8 cellular contexts compared by ENCODE assay signal in genomic region chr13:51452391-51453307, GRCh38. TPM values are rescaled to one million over a fixed set of nuclear protein-coding genes. Genes with fewer than 3 reads are reported as not detected.
A peak's percentile ranks its signal among the peaks of the same experiment; 100 is the strongest.
DNase-seq lines count a peak whose midpoint lies in the region; ATAC-seq and TF ChIP-seq lines count a peak whose summit lies in the region.

INTS6 (minus strand) TSS chr13:51453036; CDS start chr13:51452525, 511 bp downstream.

- TF ChIP-seq EP300 in SK-N-SH (IDR thresholded peaks at IDR 0.05; ENCODE audit: borderline replicate concordance in 1 of 2, low read depth in 1 of 2, low read length in 1 of 2): peak in 1 of 2 experiments; percentile 7; a peak in 1 of 4 replicates

- peaks cover 32% of the 10 kb centered on the region for H3K79me2 ChIP-seq in SK-N-SH (ENCODE audit: insufficient read depth)

- H3K4me2 ChIP-seq in SK-N-SH: peak within 1 kb of the TSS; percentile 96

- peaks cover 5 to 7% of the 10 kb centered on the region in 2 experiments; a peak in 3 of 4 replicates for H3K4me1 ChIP-seq in SK-N-SH (ENCODE audit: control insufficient read depth in 1 of 2, insufficient read depth in 2 of 2, low read depth in 1 of 2, low read length in 1 of 2)

- ATAC-seq in HG02571 (IDR thresholded peaks at IDR 0.05; ENCODE audit: unreplicated experiment): peak; percentile 62

- peak within 1 kb of the TSS; percentile 90 to 97 for H3K27ac ChIP-seq in SK-N-SH (ENCODE audit: low read depth in 2 of 2, low read length in 1 of 2)

- H3K36me3 ChIP-seq in SK-N-SH (replicated peaks in 1 of 2; ENCODE audit: control insufficient read depth in 1 of 2, insufficient read depth in 2 of 2, low read length in 1 of 2): peaks cover 35 to 43% of the 10 kb centered on the region in 2 experiments

- no peaks in the 10 kb centered on the region for H3K9me2 ChIP-seq in SK-N-SH

- H3K9me3 ChIP-seq in SK-N-SH: no peaks in the 10 kb centered on the region

- TF ChIP-seq CTCF in SK-N-SH (IDR thresholded peaks at IDR 0.05): no peak

- H3K27me3 ChIP-seq in SK-N-SH (ENCODE audit: insufficient read depth): no peaks in the 10 kb centered on the region

- POLR2A ChIA-PET in SK-N-SH (lab: Yijun Ruan, JAX): interaction anchor here (0.5 to 4.2 kb wide), 30 partner anchors 8 to 1328 kb away, joined by 3 to 32 read pairs (median 4); no protein-coding TSS in a partner anchor

- DNase-seq in GM04504 (ENCODE audit: low read depth) (peak; percentile 99), NCI-H1048 (lab: John Stamatoyannopoulos, UW) (peak; percentile 78), SK-N-SH (peak; percentile 98), germinal center (ENCODE audit: low spot score) (peak; percentile 96), non-pigmented ciliary epithelial cell (ENCODE audit: low read depth) (peak; percentile 96), superior temporal gyrus (ENCODE audit: extremely low spot score) (peak; percentile 99)
- peak; percentile 98 for DNase-seq in activated naive CD4-positive, alpha-beta T cell treated with anti-CD3 and anti-CD28 coated beads, Interleukin-2, amount 50 U/mL, for 16 hours

- WGBS in SK-N-SH (ENCODE audit: low lambda C conversion rate): 0% methylated on average over 29 of the region's 79 CpGs

- H3F3A ChIP-seq in SK-N-SH (replicated peaks; ENCODE audit: insufficient read depth): peaks cover 8% of the 10 kb centered on the region

- peak; percentile 27; the same call in 1 of the 2 replicates for TF ChIP-seq RAD21 in SK-N-SH (IDR thresholded peaks at IDR 0.05; ENCODE audit: low read length)

- CTCF ChIA-PET in SK-N-SH (lab: Yijun Ruan, JAX): interaction anchor here (2.4 kb wide), 1 partner anchor 345 kb away, joined by 12 read pairs; no protein-coding TSS in a partner anchor

- no peaks in the 10 kb centered on the region for H4K20me1 ChIP-seq in SK-N-SH (ENCODE audit: insufficient read depth)

- H2AFZ ChIP-seq in SK-N-SH (ENCODE audit: low read depth): peak within 1 kb of the TSS; percentile 79

- peak within 1 kb of the TSS; percentile 79 to 90 for H3K4me3 ChIP-seq in SK-N-SH (ENCODE audit: low read depth in 2 of 2, low read length in 1 of 2)

- H3K9ac ChIP-seq in SK-N-SH: peak within 1 kb of the TSS; percentile 97

TF ChIP-seq in SK-N-SH, 30 proteins besides CTCF, POLR2A, EP300 and RAD21 (continues in another document):
- TF ChIP-seq TEAD4 (IDR thresholded peaks at IDR 0.05; ENCODE audit: borderline replicate concordance, insufficient read depth) (no peak), RXRA (IDR thresholded peaks at IDR 0.05; ENCODE audit: borderline replicate concordance, low read depth) (no peak), CHD2 (IDR thresholded peaks at IDR 0.05; ENCODE audit: low read length, partially characterized antibody) (peak; percentile 4), GABPA (IDR thresholded peaks at IDR 0.05; ENCODE audit: low read depth) (no peak; the same call in 1 of the 2 replicates), POLR2AphosphoS5 (IDR thresholded peaks at IDR 0.05; ENCODE audit: low read depth, low read length) (peak; percentile 99), TAF1 (IDR thresholded peaks at IDR 0.05; ENCODE audit: borderline replicate concordance, low read depth, low read length) (peak; percentile 100), ELF1 (IDR thresholded peaks at IDR 0.05) (no peak), YY1 (IDR thresholded peaks at IDR 0.05; ENCODE audit: low read depth) (peak; percentile 13; the same call in 1 of the 2 replicates), GATA2 (CRISPR knock-in tag; IDR thresholded peaks at IDR 0.05) (no peak), RCOR1 (IDR thresholded peaks at IDR 0.05; ENCODE audit: low read length) (0 out of 2 replicates have a peak, but pooled peaks have one; percentile 45), NFIC (IDR thresholded peaks at IDR 0.05; ENCODE audit: borderline replicate concordance) (no peak), USF2 (IDR thresholded peaks at IDR 0.05; ENCODE audit: borderline replicate concordance, low read depth, low read length) (peak; percentile 87), FOSL2 (IDR thresholded peaks at IDR 0.05; ENCODE audit: borderline replicate concordance, low read depth) (no peak), TCF12 (IDR thresholded peaks at IDR 0.05) (no peak), JUND (IDR thresholded peaks at IDR 0.05) (no peak), FOXJ3 (CRISPR knock-in tag; IDR thresholded peaks at IDR 0.05) (no peak)
- TF ChIP-seq, protein P1, sequence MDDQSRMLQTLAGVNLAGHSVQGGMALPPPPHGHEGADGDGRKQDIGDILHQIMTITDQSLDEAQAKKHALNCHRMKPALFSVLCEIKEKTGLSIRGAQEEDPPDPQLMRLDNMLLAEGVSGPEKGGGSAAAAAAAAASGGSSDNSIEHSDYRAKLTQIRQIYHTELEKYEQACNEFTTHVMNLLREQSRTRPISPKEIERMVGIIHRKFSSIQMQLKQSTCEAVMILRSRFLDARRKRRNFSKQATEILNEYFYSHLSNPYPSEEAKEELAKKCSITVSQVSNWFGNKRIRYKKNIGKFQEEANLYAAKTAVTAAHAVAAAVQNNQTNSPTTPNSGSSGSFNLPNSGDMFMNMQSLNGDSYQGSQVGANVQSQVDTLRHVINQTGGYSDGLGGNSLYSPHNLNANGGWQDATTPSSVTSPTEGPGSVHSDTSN (IDR thresholded peaks at IDR 0.05): peak; percentile 52
- TF ChIP-seq, protein P2, sequence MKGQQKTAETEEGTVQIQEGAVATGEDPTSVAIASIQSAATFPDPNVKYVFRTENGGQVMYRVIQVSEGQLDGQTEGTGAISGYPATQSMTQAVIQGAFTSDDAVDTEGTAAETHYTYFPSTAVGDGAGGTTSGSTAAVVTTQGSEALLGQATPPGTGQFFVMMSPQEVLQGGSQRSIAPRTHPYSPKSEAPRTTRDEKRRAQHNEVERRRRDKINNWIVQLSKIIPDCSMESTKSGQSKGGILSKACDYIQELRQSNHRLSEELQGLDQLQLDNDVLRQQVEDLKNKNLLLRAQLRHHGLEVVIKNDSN (IDR thresholded peaks at IDR 0.05; ENCODE audit: borderline replicate concordance, low read depth): peak; percentile 94
- TF ChIP-seq, protein P3, sequence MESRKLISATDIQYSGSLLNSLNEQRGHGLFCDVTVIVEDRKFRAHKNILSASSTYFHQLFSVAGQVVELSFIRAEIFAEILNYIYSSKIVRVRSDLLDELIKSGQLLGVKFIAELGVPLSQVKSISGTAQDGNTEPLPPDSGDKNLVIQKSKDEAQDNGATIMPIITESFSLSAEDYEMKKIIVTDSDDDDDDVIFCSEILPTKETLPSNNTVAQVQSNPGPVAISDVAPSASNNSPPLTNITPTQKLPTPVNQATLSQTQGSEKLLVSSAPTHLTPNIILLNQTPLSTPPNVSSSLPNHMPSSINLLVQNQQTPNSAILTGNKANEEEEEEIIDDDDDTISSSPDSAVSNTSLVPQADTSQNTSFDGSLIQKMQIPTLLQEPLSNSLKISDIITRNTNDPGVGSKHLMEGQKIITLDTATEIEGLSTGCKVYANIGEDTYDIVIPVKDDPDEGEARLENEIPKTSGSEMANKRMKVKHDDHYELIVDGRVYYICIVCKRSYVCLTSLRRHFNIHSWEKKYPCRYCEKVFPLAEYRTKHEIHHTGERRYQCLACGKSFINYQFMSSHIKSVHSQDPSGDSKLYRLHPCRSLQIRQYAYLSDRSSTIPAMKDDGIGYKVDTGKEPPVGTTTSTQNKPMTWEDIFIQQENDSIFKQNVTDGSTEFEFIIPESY (IDR thresholded peaks at IDR 0.05; ENCODE audit: borderline replicate concordance, low read depth): no peak
- TF ChIP-seq, protein P4, sequence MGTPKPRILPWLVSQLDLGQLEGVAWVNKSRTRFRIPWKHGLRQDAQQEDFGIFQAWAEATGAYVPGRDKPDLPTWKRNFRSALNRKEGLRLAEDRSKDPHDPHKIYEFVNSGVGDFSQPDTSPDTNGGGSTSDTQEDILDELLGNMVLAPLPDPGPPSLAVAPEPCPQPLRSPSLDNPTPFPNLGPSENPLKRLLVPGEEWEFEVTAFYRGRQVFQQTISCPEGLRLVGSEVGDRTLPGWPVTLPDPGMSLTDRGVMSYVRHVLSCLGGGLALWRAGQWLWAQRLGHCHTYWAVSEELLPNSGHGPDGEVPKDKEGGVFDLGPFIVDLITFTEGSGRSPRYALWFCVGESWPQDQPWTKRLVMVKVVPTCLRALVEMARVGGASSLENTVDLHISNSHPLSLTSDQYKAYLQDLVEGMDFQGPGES (IDR thresholded peaks at IDR 0.05; ENCODE audit: low read depth, low read length): no peak; the same call in 1 of the 2 replicates

RNA-seq across cellular contexts. Expression of gene INTS6, which starts in this region (rescaled TPM):
- polyA plus RNA-seq in SK-N-SH (2012; rRNA removed): 7.7 and 9.1 TPM in 2 replicates
- polyA plus RNA-seq in SK-N-SH (2012; cell fraction: cytosol; rRNA removed): 9.6 and 10.1 TPM in 2 replicates
- polyA plus RNA-seq in SK-N-SH (2012; cell fraction: nucleus; rRNA removed): 8.2 and 16.3 TPM in 2 replicates

Comparison
In these comparisons a context has a peak if more than half of its experiments do, and no peak if none do; other contexts are left out.
1. Peak in every context shown above with its lines: DNase-seq, ATAC-seq, H3K4me3 ChIP-seq and H3K27ac ChIP-seq.